Comparison of ENCODE assay signal across 1 cellular context in genomic region chr5:67222243-67223033, GRCh38.
TF ChIP-seq lines count a peak whose summit lies in the region.

No MANE protein-coding gene starts in this region.

TF ChIP-seq in GM23338, 12 proteins besides CTCF, POLR2A, EP300 and RAD21 (continued from another document):
- TF ChIP-seq, protein P1, sequence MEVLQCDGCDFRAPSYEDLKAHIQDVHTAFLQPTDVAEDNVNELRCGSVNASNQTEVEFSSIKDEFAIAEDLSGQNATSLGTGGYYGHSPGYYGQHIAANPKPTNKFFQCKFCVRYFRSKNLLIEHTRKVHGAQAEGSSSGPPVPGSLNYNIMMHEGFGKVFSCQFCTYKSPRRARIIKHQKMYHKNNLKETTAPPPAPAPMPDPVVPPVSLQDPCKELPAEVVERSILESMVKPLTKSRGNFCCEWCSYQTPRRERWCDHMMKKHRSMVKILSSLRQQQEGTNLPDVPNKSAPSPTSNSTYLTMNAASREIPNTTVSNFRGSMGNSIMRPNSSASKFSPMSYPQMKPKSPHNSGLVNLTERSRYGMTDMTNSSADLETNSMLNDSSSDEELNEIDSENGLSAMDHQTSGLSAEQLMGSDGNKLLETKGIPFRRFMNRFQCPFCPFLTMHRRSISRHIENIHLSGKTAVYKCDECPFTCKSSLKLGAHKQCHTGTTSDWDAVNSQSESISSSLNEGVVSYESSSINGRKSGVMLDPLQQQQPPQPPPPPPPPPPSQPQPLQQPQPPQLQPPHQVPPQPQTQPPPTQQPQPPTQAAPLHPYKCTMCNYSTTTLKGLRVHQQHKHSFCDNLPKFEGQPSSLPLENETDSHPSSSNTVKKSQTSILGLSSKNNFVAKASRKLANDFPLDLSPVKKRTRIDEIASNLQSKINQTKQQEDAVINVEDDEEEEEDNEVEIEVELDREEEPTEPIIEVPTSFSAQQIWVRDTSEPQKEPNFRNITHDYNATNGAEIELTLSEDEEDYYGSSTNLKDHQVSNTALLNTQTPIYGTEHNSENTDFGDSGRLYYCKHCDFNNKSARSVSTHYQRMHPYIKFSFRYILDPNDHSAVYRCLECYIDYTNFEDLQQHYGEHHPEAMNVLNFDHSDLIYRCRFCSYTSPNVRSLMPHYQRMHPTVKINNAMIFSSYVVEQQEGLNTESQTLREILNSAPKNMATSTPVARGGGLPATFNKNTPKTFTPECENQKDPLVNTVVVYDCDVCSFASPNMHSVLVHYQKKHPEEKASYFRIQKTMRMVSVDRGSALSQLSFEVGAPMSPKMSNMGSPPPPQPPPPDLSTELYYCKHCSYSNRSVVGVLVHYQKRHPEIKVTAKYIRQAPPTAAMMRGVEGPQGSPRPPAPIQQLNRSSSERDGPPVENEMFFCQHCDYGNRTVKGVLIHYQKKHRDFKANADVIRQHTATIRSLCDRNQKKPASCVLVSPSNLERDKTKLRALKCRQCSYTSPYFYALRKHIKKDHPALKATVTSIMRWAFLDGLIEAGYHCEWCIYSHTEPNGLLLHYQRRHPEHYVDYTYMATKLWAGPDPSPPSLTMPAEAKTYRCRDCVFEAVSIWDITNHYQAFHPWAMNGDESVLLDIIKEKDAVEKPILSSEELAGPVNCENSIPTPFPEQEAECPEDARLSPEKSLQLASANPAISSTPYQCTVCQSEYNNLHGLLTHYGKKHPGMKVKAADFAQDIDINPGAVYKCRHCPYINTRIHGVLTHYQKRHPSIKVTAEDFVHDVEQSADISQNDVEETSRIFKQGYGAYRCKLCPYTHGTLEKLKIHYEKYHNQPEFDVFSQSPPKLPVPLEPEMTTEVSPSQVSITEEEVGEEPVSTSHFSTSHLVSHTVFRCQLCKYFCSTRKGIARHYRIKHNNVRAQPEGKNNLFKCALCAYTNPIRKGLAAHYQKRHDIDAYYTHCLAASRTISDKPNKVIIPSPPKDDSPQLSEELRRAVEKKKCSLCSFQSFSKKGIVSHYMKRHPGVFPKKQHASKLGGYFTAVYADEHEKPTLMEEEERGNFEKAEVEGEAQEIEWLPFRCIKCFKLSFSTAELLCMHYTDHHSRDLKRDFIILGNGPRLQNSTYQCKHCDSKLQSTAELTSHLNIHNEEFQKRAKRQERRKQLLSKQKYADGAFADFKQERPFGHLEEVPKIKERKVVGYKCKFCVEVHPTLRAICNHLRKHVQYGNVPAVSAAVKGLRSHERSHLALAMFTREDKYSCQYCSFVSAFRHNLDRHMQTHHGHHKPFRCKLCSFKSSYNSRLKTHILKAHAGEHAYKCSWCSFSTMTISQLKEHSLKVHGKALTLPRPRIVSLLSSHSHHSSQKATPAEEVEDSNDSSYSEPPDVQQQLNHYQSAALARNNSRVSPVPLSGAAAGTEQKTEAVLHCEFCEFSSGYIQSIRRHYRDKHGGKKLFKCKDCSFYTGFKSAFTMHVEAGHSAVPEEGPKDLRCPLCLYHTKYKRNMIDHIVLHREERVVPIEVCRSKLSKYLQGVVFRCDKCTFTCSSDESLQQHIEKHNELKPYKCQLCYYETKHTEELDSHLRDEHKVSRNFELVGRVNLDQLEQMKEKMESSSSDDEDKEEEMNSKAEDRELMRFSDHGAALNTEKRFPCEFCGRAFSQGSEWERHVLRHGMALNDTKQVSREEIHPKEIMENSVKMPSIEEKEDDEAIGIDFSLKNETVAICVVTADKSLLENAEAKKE (CRISPR knock-in tag; IDR thresholded peaks at IDR 0.05), result no peak
- TF ChIP-seq ETS1 (IDR thresholded peaks at IDR 0.05) (no peak), STAT1 (IDR thresholded peaks at IDR 0.05; ENCODE audit: unreplicated experiment) (no peak), EZH2 (IDR thresholded peaks at IDR 0.05; ENCODE audit: low read depth, unreplicated experiment) (no peak), EZH2phosphoT487 (IDR thresholded peaks at IDR 0.05; ENCODE audit: unreplicated experiment) (no peak), JUNB (IDR thresholded peaks at IDR 0.05; ENCODE audit: unreplicated experiment) (no peak), ZNF331 (CRISPR knock-in tag; IDR thresholded peaks at IDR 0.05; ENCODE audit: low read depth) (no peak), CREB1 (CRISPR knock-in tag; IDR thresholded peaks at IDR 0.05; ENCODE audit: low read depth) (no peak)
